In the genomic region with DNA sequence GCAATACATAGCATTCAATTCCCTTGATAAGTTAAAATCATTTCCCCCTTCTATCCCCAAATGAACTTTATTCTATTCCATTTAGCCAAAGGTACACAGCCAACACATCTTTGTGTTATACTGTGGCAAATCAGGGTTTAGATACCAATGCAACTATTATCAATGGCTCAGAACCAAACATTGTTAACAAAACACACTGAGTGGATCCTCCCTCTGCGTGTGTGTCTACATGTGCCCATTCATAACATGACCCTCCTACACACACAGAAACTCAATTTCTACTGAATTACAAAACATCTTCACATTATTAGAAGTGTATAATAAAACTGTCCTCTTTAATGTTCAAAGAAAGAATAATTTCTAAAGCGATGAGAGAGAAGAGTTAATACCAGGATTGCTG, we compare ENCODE assay signal across 7 cellular contexts. TPM values are rescaled to one million over a fixed set of nuclear protein-coding genes. Genes with fewer than 3 reads are reported as not detected.
DNase-seq lines count a peak whose midpoint lies in the region; ATAC-seq and TF ChIP-seq lines count a peak whose summit lies in the region.

No MANE protein-coding gene starts in this region.

- H3K27ac ChIP-seq in HCT116 (ENCODE audit: low read depth, low read length) (no peak overlapping the region), gastroesophageal sphincter (peak overlapping the region; percentile 83 to 97 (median 90)), spleen (peak overlapping the region; percentile 55 to 94 (median 90))

- H3K36me3 ChIP-seq in HCT116 (ENCODE audit: control insufficient read depth in 1 of 2, insufficient read depth in 2 of 2, low read length in 2 of 2) (no peaks in the 10 kb centered on the region), gastroesophageal sphincter (no peaks in the 10 kb centered on the region), spleen (no peaks in the 10 kb centered on the region)

- intact Hi-C loops in HCT116 (cut with micrococcal nuclease) (no loop called here), spleen (cut with DNase I; ENCODE audit: low total_unique reads) (no loop called here)

- 40 to 50% methylated on average over 2 of the region's 2 CpGs for WGBS in gastroesophageal sphincter (ENCODE audit: low coverage in 1 of 2), 2 donors
- 46 to 60% (median 56%) methylated on average over 2 of the region's 2 CpGs for WGBS in spleen, 5 donors

- ATAC-seq in HCT116 (no peak), T-cell (replicated peaks in 1 of 4) (no peak), gastroesophageal sphincter (no peak)

- DNase-seq in HCT116 (ENCODE audit: low read depth, low spot score) (no peak), T-cell (no peak), spleen (no peak), NCI-H2081 (lab: John Stamatoyannopoulos, UW) (no peak), SKM-1 treated with dmso at 0.1 percent for 144 hours (lab: John Stamatoyannopoulos, UW; ENCODE audit: unreplicated experiment) (no peak), HT-29 (ENCODE audit: low spot score) (no peak)

- no peak overlapping the region for H2AFZ ChIP-seq in HCT116 (ENCODE audit: low read depth, low read length, poor library complexity, severe bottlenecking)

- no peak overlapping the region for H3K9ac ChIP-seq in HCT116 (ENCODE audit: low read length)

- H3K4me3 Mint-ChIP-seq in T-cell = peak overlapping the region; percentile 98

- H3K27me3 ChIP-seq in HCT116 (ENCODE audit: insufficient read depth, low read length) (no peaks in the 10 kb centered on the region), gastroesophageal sphincter (no peaks in the 10 kb centered on the region), spleen (replicated peaks in 1 of 7) (no peaks in the 10 kb centered on the region)

- no peaks in the 10 kb centered on the region for H4K20me1 ChIP-seq in HCT116 (ENCODE audit: insufficient read depth)

- H3K4me3 ChIP-seq in HCT116 (replicated peaks in 1 of 2; ENCODE audit: low read depth in 1 of 2, low read length in 2 of 2) = peak overlapping the region; percentile 75
- H3K4me3 ChIP-seq in gastroesophageal sphincter = peak overlapping the region; percentile 92 to 98
- peak overlapping the region in 6 of 8 donors; percentile 88 to 98 (median 98) for H3K4me3 ChIP-seq in spleen

- H3K4me1 ChIP-seq in HCT116 (ENCODE audit: control insufficient read depth in 1 of 2, insufficient read depth in 2 of 2, low read length in 2 of 2) (peaks cover 5 to 15% of the 10 kb centered on the region in 2 experiments), gastroesophageal sphincter (peaks cover 0 to 40% (median 0%) of the 10 kb centered on the region in 3 donors), spleen (peaks cover 9 to 69% (median 48%) of the 10 kb centered on the region in 6 donors)

- no peaks in the 10 kb centered on the region for H3K9me2 ChIP-seq in HCT116 (ENCODE audit: insufficient read depth)

- TF ChIP-seq RAD21 in HCT116 (IDR thresholded peaks at IDR 0.05; ENCODE audit: low read depth) = no peak

- H3K27ac Mint-ChIP-seq in T-cell = peak overlapping the region; percentile 76 to 93

- no peaks in the 10 kb centered on the region for H3K9me3 Mint-ChIP-seq in T-cell

- TF ChIP-seq CTCF in HCT116 (IDR thresholded peaks at IDR 0.05 in 2 of 3, conservative IDR thresholded peaks at IDR 0.05 in 1 of 3; ENCODE audit: borderline replicate concordance in 1 of 3, insufficient read depth in 1 of 3, low read depth in 2 of 3, low read length in 2 of 3) = no peak
- TF ChIP-seq CTCF in gastroesophageal sphincter (IDR thresholded peaks at IDR 0.05) = no peak
- TF ChIP-seq CTCF in spleen (IDR thresholded peaks at IDR 0.05 in 8 of 11, conservative IDR thresholded peaks at IDR 0.05 in 3 of 11) = no peak

- no peaks in the 10 kb centered on the region for H3K27me3 Mint-ChIP-seq in T-cell

- RAD21 ChIA-PET in HCT116 (lab: Charles Lee; ENCODE audit: low non-redundant PET in 1 of 2, low total read pairs in 2 of 2, uncharacterized antibody in 2 of 2, unreplicated experiment in 2 of 2) = no interaction called here

- H3K4me1 Mint-ChIP-seq in T-cell = peaks cover 40 to 51% (median 49%) of the 10 kb centered on the region in 3 donors

- BruUV-seq in HCT116 (replicated peaks; lab: Mats Ljungman, UMichigan) = TSS peak; percentile 69

- H3K79me2 ChIP-seq in HCT116 (ENCODE audit: insufficient read depth, low read length) = no peaks in the 10 kb centered on the region

- TF ChIP-seq EP300 in gastroesophageal sphincter (IDR thresholded peaks at IDR 0.05) = no peak

- TF ChIP-seq POLR2A in HCT116 (IDR thresholded peaks at IDR 0.05; ENCODE audit: borderline replicate concordance, extremely low read depth, insufficient read depth, insufficient read length) = no peak
- TF ChIP-seq POLR2A in gastroesophageal sphincter (IDR thresholded peaks at IDR 0.05) = no peak
- TF ChIP-seq POLR2A in spleen (IDR thresholded peaks at IDR 0.05) = no peak

- H3K36me3 Mint-ChIP-seq in T-cell = no peaks in the 10 kb centered on the region

- CTCF ChIA-PET in HCT116 (lab: Charles Lee) (no interaction called here), T-cell (lab: Charles Lee) (interaction anchor here in 1 of 2 donors (0.6 kb wide), 1 partner anchor 267 kb away, joined by 3 read pairs; no protein-coding TSS in a partner anchor)

- H3K4me2 ChIP-seq in HCT116 (ENCODE audit: low read length) = peak overlapping the region; percentile 97

- POLR2A ChIA-PET in HCT116 (lab: Charles Lee) = no interaction called here
- POLR2A ChIA-PET in T-cell (lab: Charles Lee) = no interaction called here

- H3K9me3 ChIP-seq in HCT116 (ENCODE audit: control insufficient read depth in 1 of 2, insufficient read depth in 1 of 2, low read depth in 1 of 2, low read length in 2 of 2) (no peaks in the 10 kb centered on the region), gastroesophageal sphincter (no peaks in the 10 kb centered on the region), spleen (no peaks in the 10 kb centered on the region)

TF ChIP-seq in HCT116, 20 proteins besides CTCF, POLR2A, EP300 and RAD21:
- TF ChIP-seq JUND (IDR thresholded peaks at IDR 0.05) = no peak
- TF ChIP-seq ZFX (IDR thresholded peaks at IDR 0.05) = no peak
- no peak for TF ChIP-seq ZNF274 (IDR thresholded peaks at IDR 0.05; ENCODE audit: low read depth, low read length)
- no peak for TF ChIP-seq POLR2AphosphoS5 (IDR thresholded peaks at IDR 0.05; ENCODE audit: low read depth, low read length)
- TF ChIP-seq EZH2phosphoT487 (IDR thresholded peaks at IDR 0.05; ENCODE audit: borderline replicate concordance) = no peak
- no peak for TF ChIP-seq EGR1 (IDR thresholded peaks at IDR 0.05; ENCODE audit: low read depth)
- no peak for TF ChIP-seq EZH2 (IDR thresholded peaks at IDR 0.05)
- TF ChIP-seq, protein P1, sequence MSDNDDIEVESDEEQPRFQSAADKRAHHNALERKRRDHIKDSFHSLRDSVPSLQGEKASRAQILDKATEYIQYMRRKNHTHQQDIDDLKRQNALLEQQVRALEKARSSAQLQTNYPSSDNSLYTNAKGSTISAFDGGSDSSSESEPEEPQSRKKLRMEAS (IDR thresholded peaks at IDR 0.05) = no peak
- TF ChIP-seq SRF (IDR thresholded peaks at IDR 0.05; ENCODE audit: low read depth) = no peak
- TF ChIP-seq, protein P2, sequence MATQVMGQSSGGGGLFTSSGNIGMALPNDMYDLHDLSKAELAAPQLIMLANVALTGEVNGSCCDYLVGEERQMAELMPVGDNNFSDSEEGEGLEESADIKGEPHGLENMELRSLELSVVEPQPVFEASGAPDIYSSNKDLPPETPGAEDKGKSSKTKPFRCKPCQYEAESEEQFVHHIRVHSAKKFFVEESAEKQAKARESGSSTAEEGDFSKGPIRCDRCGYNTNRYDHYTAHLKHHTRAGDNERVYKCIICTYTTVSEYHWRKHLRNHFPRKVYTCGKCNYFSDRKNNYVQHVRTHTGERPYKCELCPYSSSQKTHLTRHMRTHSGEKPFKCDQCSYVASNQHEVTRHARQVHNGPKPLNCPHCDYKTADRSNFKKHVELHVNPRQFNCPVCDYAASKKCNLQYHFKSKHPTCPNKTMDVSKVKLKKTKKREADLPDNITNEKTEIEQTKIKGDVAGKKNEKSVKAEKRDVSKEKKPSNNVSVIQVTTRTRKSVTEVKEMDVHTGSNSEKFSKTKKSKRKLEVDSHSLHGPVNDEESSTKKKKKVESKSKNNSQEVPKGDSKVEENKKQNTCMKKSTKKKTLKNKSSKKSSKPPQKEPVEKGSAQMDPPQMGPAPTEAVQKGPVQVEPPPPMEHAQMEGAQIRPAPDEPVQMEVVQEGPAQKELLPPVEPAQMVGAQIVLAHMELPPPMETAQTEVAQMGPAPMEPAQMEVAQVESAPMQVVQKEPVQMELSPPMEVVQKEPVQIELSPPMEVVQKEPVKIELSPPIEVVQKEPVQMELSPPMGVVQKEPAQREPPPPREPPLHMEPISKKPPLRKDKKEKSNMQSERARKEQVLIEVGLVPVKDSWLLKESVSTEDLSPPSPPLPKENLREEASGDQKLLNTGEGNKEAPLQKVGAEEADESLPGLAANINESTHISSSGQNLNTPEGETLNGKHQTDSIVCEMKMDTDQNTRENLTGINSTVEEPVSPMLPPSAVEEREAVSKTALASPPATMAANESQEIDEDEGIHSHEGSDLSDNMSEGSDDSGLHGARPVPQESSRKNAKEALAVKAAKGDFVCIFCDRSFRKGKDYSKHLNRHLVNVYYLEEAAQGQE (IDR thresholded peaks at IDR 0.05; ENCODE audit: low read depth) = no peak

RNA-seq across cellular contexts. Expression of a gene that starts 1.3 kb away (rescaled TPM):
- 10.6 TPM for total RNA-seq in HCT116 (2021; ENCODE audit: unreplicated experiment)
- polyA plus RNA-seq in HCT116 (2012) = 2.1 and 2.6 TPM in 2 replicates
- total RNA-seq in T-cell = 10 to 100 TPM; 26.2 to 30.7 (median 26.9) TPM
- total RNA-seq in gastroesophageal sphincter = 10 to 100 TPM; 21.2 to 24.4 (median 23.2) TPM
- 10 to 100 TPM; 19.4 to 27.8 (median 22.6) TPM for total RNA-seq in spleen
- polyA plus RNA-seq in spleen = 1 to 10 TPM; 1.4 to 3.7 (median 1.5) TPM
- total RNA-seq in HT-29 (2014; rRNA removed; shearing (Covaris generic)) = 10.7 and 12.5 TPM in 2 replicates
